10 cellular contexts compared by ENCODE assay signal in the genomic region with DNA sequence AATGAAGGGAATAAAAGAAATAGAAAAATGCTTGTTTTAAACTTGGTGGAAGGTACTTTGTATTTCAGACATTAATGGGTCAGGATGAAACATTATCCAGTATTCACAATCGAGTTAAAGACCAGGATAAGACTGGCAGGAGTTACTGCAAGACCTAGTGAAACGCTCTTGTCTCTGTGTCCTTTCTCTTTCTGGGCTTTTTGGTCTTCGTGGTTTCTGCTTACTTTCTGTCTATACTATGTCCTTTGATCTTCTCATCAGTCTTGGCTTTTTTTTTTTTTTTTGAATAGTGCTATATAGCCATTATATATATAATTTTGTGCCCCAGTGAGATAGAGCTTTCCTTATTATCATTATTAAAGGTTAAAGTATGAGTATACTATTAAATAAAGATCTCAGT.
"Had no signal": no experiment of that assay in that cellular context is flagged by ENCODE, and none has a peak within 500 bp of the region (broad histone marks: within the 10 kb centered on the region; RNA-seq: fewer than 3 reads in every experiment).

No MANE protein-coding gene starts in this region.

- H3K27ac ChIP-seq: ascending aorta, neural progenitor cell, thoracic aorta, upper lobe of right lung, WERI-Rb-1 had no signal

- ATAC-seq: sciatic nerve; stimulated activated naive CD8-positive, alpha-beta T cell treated with anti-CD3 and anti-CD28 coated beads, Interleukin-15, amount 100 ng/mL, for 72 hours; upper lobe of right lung had no signal

- H3K4me3 Mint-ChIP-seq: neural progenitor cell; stimulated activated naive CD8-positive, alpha-beta T cell treated with anti-CD3 and anti-CD28 coated beads, Interleukin-15, amount 100 ng/mL, for 72 hours had no signal

- H3K4me3 ChIP-seq: ascending aorta, neural progenitor cell, thoracic aorta, upper lobe of right lung had no signal

- H3K4me1 ChIP-seq: neural progenitor cell, upper lobe of right lung had no signal

- H3K27me3 Mint-ChIP-seq: stimulated activated naive CD8-positive, alpha-beta T cell treated with anti-CD3 and anti-CD28 coated beads, Interleukin-15, amount 100 ng/mL, for 72 hours had no signal

- H3K9me3 Mint-ChIP-seq: neural progenitor cell; stimulated activated naive CD8-positive, alpha-beta T cell treated with anti-CD3 and anti-CD28 coated beads, Interleukin-15, amount 100 ng/mL, for 72 hours had no signal

- H3K27me3 ChIP-seq: ascending aorta, neural progenitor cell, upper lobe of right lung had no signal

- H3K27ac Mint-ChIP-seq: neural progenitor cell had no signal

- H3K9me3 ChIP-seq: ascending aorta, thoracic aorta, upper lobe of right lung had no signal

- DNase-seq: activated CD8-positive, alpha-beta memory T cell treated with anti-CD3 and anti-CD28 coated beads for 24 hours; activated effector memory CD4-positive, alpha-beta T cell treated with Interleukin-2 at 50 U/mL for 16 hours; midbrain; stimulated activated naive CD8-positive, alpha-beta T cell treated with anti-CD3 and anti-CD28 coated beads, Interleukin-15, amount 100 ng/mL, for 72 hours; upper lobe of right lung; WERI-Rb-1 had no signal
